Comparison of ENCODE assay signal across 26 cellular contexts in genomic region chr9:76077537-76077936, GRCh38.
"Had no signal": no experiment of that assay in that cellular context is flagged by ENCODE, and none has a peak within 500 bp of the region (broad histone marks: within the 10 kb centered on the region; RNA-seq: fewer than 3 reads in every experiment).

No MANE protein-coding gene starts in this region.

- H3K36me3 ChIP-seq: thoracic aorta, thyroid gland had no signal

- H3K27ac ChIP-seq: stomach, suprapubic skin, testis, thoracic aorta, thyroid gland, tibial artery, tibial nerve, transverse colon, upper lobe of left lung, upper lobe of right lung, vagina had no signal

- H3K9me3 ChIP-seq: testis, thoracic aorta, thyroid gland, upper lobe of left lung, vagina had no signal

- H3K4me3 ChIP-seq: stomach, suprapubic skin, testis, thoracic aorta, thyroid gland, tibial artery, tibial nerve, transverse colon, upper lobe of left lung, upper lobe of right lung, vagina had no signal

- FAIRE-seq: urothelium cell line had no signal

- H3K27me3 ChIP-seq: stomach, suprapubic skin, testis, thyroid gland, tibial artery, tibial nerve, transverse colon, upper lobe of left lung, upper lobe of right lung, vagina had no signal

- H3K4me1 ChIP-seq: stomach, suprapubic skin, testis, thyroid gland, transverse colon, upper lobe of left lung, vagina had no signal

- DNase-seq: stimulated activated CD4-positive, alpha-beta T cell treated with anti-CD3 and anti-CD28 coated beads, Interleukin-2, amount 100 ng/mL, for 48 hours; stimulated activated CD4-positive, alpha-beta T cell treated with anti-CD3 and anti-CD28 coated beads, Interleukin-4, amount 100 ng/mL, for 1 hour; stimulated activated CD4-positive, alpha-beta T cell treated with anti-CD3 and anti-CD28 coated beads, Interleukin-4, amount 100 ng/mL, for 24 hours; stimulated activated CD4-positive, alpha-beta T cell treated with anti-CD3 and anti-CD28 coated beads, Interleukin-4, amount 100 ng/mL, for 4 hours; stimulated activated CD8-positive, alpha-beta memory T cell treated with anti-CD3 and anti-CD28 coated beads, Interleukin-4, amount 100 ng/mL, for 48 hours; stimulated activated naive B cell treated with anti-CD40 and anti-IgM and Interleukin-4, amounts not matched to agents 10 μg/mL and 1 μg/mL and 100 μg/mL, for 72 hours; stimulated activated naive CD4-positive, alpha-beta T cell; stimulated activated naive CD4-positive, alpha-beta T cell treated with Interleukin-2 at 50 U/mL for 16 hours; stimulated activated naive CD8-positive, alpha-beta T cell treated with anti-CD3 and anti-CD28 coated beads, Interleukin-15, amount 100 ng/mL, for 72 hours; stimulated activated naive CD8-positive, alpha-beta T cell treated with anti-CD3 and anti-CD28 coated beads, Interleukin-15, Interleukin-2, amounts not matched to agents 100 U/mL and 50 U/mL, for 24 hours; stomach; substantia nigra; testis; thyroid gland; tibial artery; transverse colon; trophoblast cell; upper lobe of left lung; upper lobe of right lung had no signal

- ATAC-seq: stimulated activated effector memory CD8-positive, alpha-beta T cell treated with anti-CD3 and anti-CD28 coated beads, Interleukin-12 subunit alpha, Interleukin-12 subunit beta, amount 100 ng/mL, for 72 hours; stimulated activated memory B cell treated with anti-CD40 and anti-IgM and Interleukin-4, amounts not matched to agents 10 μg/mL and 1 μg/mL and 100 μg/mL, for 72 hours; stimulated activated naive B cell treated with anti-CD40 and anti-IgM and Interleukin-4, amounts not matched to agents 10 μg/mL and 1 μg/mL and 100 μg/mL, for 72 hours; stimulated activated naive CD8-positive, alpha-beta T cell treated with anti-CD3 and anti-CD28 coated beads, Interleukin-15, amount 100 ng/mL, for 72 hours; stimulated activated naive CD8-positive, alpha-beta T cell treated with anti-CD3 and anti-CD28 coated beads, Interleukin-15, Interleukin-2, amounts not matched to agents 100 U/mL and 50 U/mL, for 24 hours; upper lobe of right lung had no signal
